ENCODE assay signal across 10 cellular contexts in genomic region chr7:73555411-73555982, GRCh38. TPM values are rescaled to one million over a fixed set of nuclear protein-coding genes. Genes with fewer than 3 reads are reported as not detected.
DNase-seq lines count a peak whose midpoint lies in the region; ATAC-seq and TF ChIP-seq lines count a peak whose summit lies in the region.
"Had no signal": no experiment of that assay in that cellular context is flagged by ENCODE, and none has a peak within 500 bp of the region (broad histone marks: within the 10 kb centered on the region; RNA-seq: fewer than 3 reads in every experiment).

No MANE protein-coding gene starts in this region.

- no peaks in the 10 kb centered on the region; the same call in 1 of the 2 replicates for H4K20me1 ChIP-seq in SU-DHL-6 (ENCODE audit: low read depth, low read length)

- DNase-seq in activated CD4-positive, alpha-beta T cell treated with anti-CD3 and anti-CD28 coated beads for 36 hours = no peak
- DNase-seq in activated CD4-positive, alpha-beta T cell treated with anti-CD3 and anti-CD28 coated beads, Interleukin-2, amount 50 U/mL, for 4 hours = no peak
- DNase-seq in foreskin fibroblast = peak in 1 of 2 donors; percentile 19
- no peak for DNase-seq in stimulated activated naive B cell treated with anti-CD40 and anti-IgM and Interleukin-4, amounts not matched to agents 10 μg/mL and 1 μg/mL and 100 μg/mL, for 72 hours
- no peak for DNase-seq in HuH-7 (ENCODE audit: low spot score)
- no peak for DNase-seq in NCI-H226
- DNase-seq: BE2C, mesendoderm had no signal

- POLR2A ChIA-PET in activated CD4-positive, alpha-beta T cell treated with anti-CD3 and anti-CD28 coated beads for 36 hours (lab: Charles Lee) = interaction anchor here (1.9 kb wide), 1 partner anchor 33 kb away, joined by 16 read pairs; the partner anchor contains the start of gene BAZ1B

- H3K27ac ChIP-seq in SU-DHL-6 (ENCODE audit: low read depth, low read length) = no peak overlapping the region

- no peak for ATAC-seq in activated CD4-positive, alpha-beta T cell treated with anti-CD3 and anti-CD28 coated beads for 36 hours
- no peak for ATAC-seq in stimulated activated naive B cell treated with anti-CD40 and anti-IgM and Interleukin-4, amounts not matched to agents 10 μg/mL and 1 μg/mL and 100 μg/mL, for 72 hours (replicated peaks)
- ATAC-seq in HG02884 (IDR thresholded peaks at IDR 0.05; ENCODE audit: unreplicated experiment) = no peak

- no peaks in the 10 kb centered on the region for H3K9me2 ChIP-seq in SU-DHL-6 (replicated peaks; ENCODE audit: insufficient read depth, low read length)

- no peaks in the 10 kb centered on the region for H3F3A ChIP-seq in SU-DHL-6 (ENCODE audit: insufficient read depth)

- H3K79me2 ChIP-seq in SU-DHL-6 (ENCODE audit: insufficient read depth, low read length) = peaks cover 58% of the 10 kb centered on the region

- H3K27ac Mint-ChIP-seq in activated CD4-positive, alpha-beta T cell treated with anti-CD3 and anti-CD28 coated beads for 36 hours = peak overlapping the region; percentile 78
- H3K27ac Mint-ChIP-seq in stimulated activated naive B cell treated with anti-CD40 and anti-IgM and Interleukin-4, amounts not matched to agents 10 μg/mL and 1 μg/mL and 100 μg/mL, for 72 hours = peak overlapping the region; percentile 82

- no peak overlapping the region for H2AFZ ChIP-seq in SU-DHL-6 (ENCODE audit: low read depth, low read length, severe bottlenecking)

- H3K4me2 ChIP-seq in SU-DHL-6 (ENCODE audit: low read depth, low read length, poor library complexity, severe bottlenecking) = peak overlapping the region; percentile 75

- intact Hi-C loops in activated CD4-positive, alpha-beta T cell treated with anti-CD3 and anti-CD28 coated beads for 36 hours (cut with DNase I, micrococcal nuclease) = no loop called here

- no peaks in the 10 kb centered on the region for H3K27me3 ChIP-seq in SU-DHL-6 (ENCODE audit: low read length)
- H3K27me3 ChIP-seq: BE2C had no signal

- peak overlapping the region; percentile 93 for H3K4me3 Mint-ChIP-seq in activated CD4-positive, alpha-beta T cell treated with anti-CD3 and anti-CD28 coated beads for 36 hours
- H3K4me3 Mint-ChIP-seq in stimulated activated naive B cell treated with anti-CD40 and anti-IgM and Interleukin-4, amounts not matched to agents 10 μg/mL and 1 μg/mL and 100 μg/mL, for 72 hours = peak overlapping the region; percentile 93 to 94

- no peaks in the 10 kb centered on the region for H3K36me3 ChIP-seq in SU-DHL-6 (ENCODE audit: low read length)

- peak overlapping the region; percentile 79 for H3K9ac ChIP-seq in SU-DHL-6 (ENCODE audit: low read length)

- no peaks in the 10 kb centered on the region for H3K9me3 ChIP-seq in SU-DHL-6 (ENCODE audit: insufficient read depth, low read length)
- H3K9me3 ChIP-seq: BE2C had no signal

- peaks cover 34% of the 10 kb centered on the region for H3K36me3 Mint-ChIP-seq in activated CD4-positive, alpha-beta T cell treated with anti-CD3 and anti-CD28 coated beads for 36 hours (ENCODE audit: low read depth)
- H3K36me3 Mint-ChIP-seq in stimulated activated naive B cell treated with anti-CD40 and anti-IgM and Interleukin-4, amounts not matched to agents 10 μg/mL and 1 μg/mL and 100 μg/mL, for 72 hours = peaks cover 9 to 23% of the 10 kb centered on the region in 2 donors

- TF ChIP-seq CTCF in SU-DHL-6 (IDR thresholded peaks at IDR 0.05; ENCODE audit: insufficient read depth, low read length, poor library complexity, severe bottlenecking) (no peak), foreskin fibroblast (IDR thresholded peaks at IDR 0.05; ENCODE audit: low read depth, low read length) (no peak)

- no peaks in the 10 kb centered on the region for H3K27me3 Mint-ChIP-seq in activated CD4-positive, alpha-beta T cell treated with anti-CD3 and anti-CD28 coated beads for 36 hours
- H3K27me3 Mint-ChIP-seq in stimulated activated naive B cell treated with anti-CD40 and anti-IgM and Interleukin-4, amounts not matched to agents 10 μg/mL and 1 μg/mL and 100 μg/mL, for 72 hours = peaks cover 0 to 2% of the 10 kb centered on the region in 2 donors

- no peaks in the 10 kb centered on the region for H3K9me3 Mint-ChIP-seq in activated CD4-positive, alpha-beta T cell treated with anti-CD3 and anti-CD28 coated beads for 36 hours (ENCODE audit: low read depth)
- no peaks in the 10 kb centered on the region for H3K9me3 Mint-ChIP-seq in stimulated activated naive B cell treated with anti-CD40 and anti-IgM and Interleukin-4, amounts not matched to agents 10 μg/mL and 1 μg/mL and 100 μg/mL, for 72 hours

- CTCF ChIA-PET in activated CD4-positive, alpha-beta T cell treated with anti-CD3 and anti-CD28 coated beads for 36 hours (lab: Charles Lee) = no interaction called here

- H3K4me3 ChIP-seq in SU-DHL-6 (ENCODE audit: insufficient read depth, low read length, poor library complexity, severe bottlenecking) (peak overlapping the region; percentile 91), foreskin fibroblast (ENCODE audit: low read depth in 1 of 2, low read length in 2 of 2) (peak overlapping the region; percentile 66 to 94)

- peaks cover 34% of the 10 kb centered on the region for H3K4me1 Mint-ChIP-seq in activated CD4-positive, alpha-beta T cell treated with anti-CD3 and anti-CD28 coated beads for 36 hours
- peaks cover 24 to 40% of the 10 kb centered on the region in 2 donors for H3K4me1 Mint-ChIP-seq in stimulated activated naive B cell treated with anti-CD40 and anti-IgM and Interleukin-4, amounts not matched to agents 10 μg/mL and 1 μg/mL and 100 μg/mL, for 72 hours

RNA-seq across cellular contexts. Expression of gene BCL7B, which starts 2.0 kb away (rescaled TPM):
- total RNA-seq in activated CD4-positive, alpha-beta T cell treated with anti-CD3 and anti-CD28 coated beads for 36 hours = 10 to 100 TPM; 43.2 to 86.5 TPM

RNA-seq across cellular contexts. Expression of gene TBL2, which starts 22.9 kb away (rescaled TPM):
- total RNA-seq in activated CD4-positive, alpha-beta T cell treated with anti-CD3 and anti-CD28 coated beads for 36 hours = 10 to 100 TPM; 30.6 to 34.7 TPM

RNA-seq across cellular contexts. Expression of gene BAZ1B, which starts 33.4 kb away (rescaled TPM):
- 10 to 100 TPM; 90.2 to 98.6 TPM for total RNA-seq in activated CD4-positive, alpha-beta T cell treated with anti-CD3 and anti-CD28 coated beads for 36 hours
